Comparison of ENCODE assay signal across 20 cellular contexts in the genomic region with DNA sequence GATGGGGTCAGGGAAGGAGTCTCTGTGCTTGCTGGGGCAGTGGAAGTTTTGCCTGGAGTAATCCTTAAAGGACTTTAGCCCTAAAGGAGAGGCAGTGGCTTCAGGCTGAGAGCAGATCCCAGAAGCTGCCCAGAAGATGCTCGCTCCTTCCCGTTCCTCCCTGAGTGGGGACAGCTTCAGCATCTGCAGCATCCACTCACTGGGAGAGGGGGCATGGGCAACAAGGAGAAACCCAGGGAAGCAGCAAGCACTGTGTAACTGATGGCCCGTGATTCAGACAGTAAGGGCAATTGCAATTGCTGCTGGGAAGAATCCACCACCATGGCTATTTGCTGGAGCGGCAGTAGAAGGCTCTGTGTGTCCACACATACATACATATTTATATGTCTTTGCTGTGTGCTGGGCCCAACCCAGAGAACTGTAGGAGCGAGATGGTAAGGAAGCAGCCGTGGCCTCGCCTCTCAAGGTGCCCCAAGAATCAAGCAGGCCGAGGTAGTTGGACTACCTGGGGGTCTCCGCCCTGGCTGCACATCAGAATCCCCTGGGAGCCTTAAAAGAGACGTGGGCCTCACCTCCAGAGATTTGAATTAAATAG. TPM values are rescaled to one million over a fixed set of nuclear protein-coding genes. Genes with fewer than 3 reads are reported as not detected.
A peak's percentile ranks its signal among the peaks of the same experiment; 100 is the strongest.
DNase-seq lines count a peak whose midpoint lies in the region; ATAC-seq and TF ChIP-seq lines count a peak whose summit lies in the region.
"Had no signal": no experiment of that assay in that cellular context is flagged by ENCODE, and none has a peak within 500 bp of the region (broad histone marks: within the 10 kb centered on the region; RNA-seq: fewer than 3 reads in every experiment).

No MANE protein-coding gene starts in this region.

- DNase-seq in cardiac septum (ENCODE audit: low spot score) (peak; percentile 63), left cardiac atrium (no peak), RWPE2 (ENCODE audit: low spot score) (peak; percentile 53), posterior vena cava (ENCODE audit: low spot score) (peak; percentile 55), sciatic nerve (ENCODE audit: low spot score) (peak; percentile 26)
- DNase-seq: 8988T; ACHN; AML-193; Caco-2; Calu3; CD4-positive, alpha-beta T cell; CD8-positive, alpha-beta T cell; DMS79 treated with DMSO at 0.1 percent for 48 hours; GF-D8 had no signal

- peaks cover 14% of the 10 kb centered on the region for H3K4me1 ChIP-seq in RWPE2 (ENCODE audit: insufficient read depth, poor library complexity, severe bottlenecking)
- H3K4me1 ChIP-seq: BLaER1 treated with 17β-estradiol and CSF1 and Interleukin-3, amounts not matched to agents 10 nM and 100 nM had no signal

- H3K27me3 ChIP-seq in RWPE2 (ENCODE audit: insufficient read depth, poor library complexity, severe bottlenecking): no peaks in the 10 kb centered on the region
- H3K27me3 ChIP-seq: BLaER1 treated with 17β-estradiol and CSF1 and Interleukin-3, amounts not matched to agents 10 nM and 100 nM had no signal

- no peaks in the 10 kb centered on the region for H3K36me3 ChIP-seq in RWPE2 (ENCODE audit: low read depth)
- H3K36me3 ChIP-seq: BLaER1 treated with 17β-estradiol and CSF1 and Interleukin-3, amounts not matched to agents 10 nM and 100 nM had no signal

- no peak overlapping the region for H3K4me3 ChIP-seq in RWPE2 (ENCODE audit: severe bottlenecking)
- H3K4me3 ChIP-seq: BLaER1 treated with 17β-estradiol and CSF1 and Interleukin-3, amounts not matched to agents 10 nM and 100 nM had no signal

- H3K27ac ChIP-seq in RWPE2 (ENCODE audit: poor library complexity, severe bottlenecking): no peak overlapping the region
- H3K27ac ChIP-seq: BLaER1 treated with 17β-estradiol and CSF1 and Interleukin-3, amounts not matched to agents 10 nM and 100 nM; C4-2B had no signal

- TF ChIP-seq CTCF in RWPE2 (IDR thresholded peaks at IDR 0.05; ENCODE audit: poor library complexity, severe bottlenecking): no peak

- H3K9me3 ChIP-seq in RWPE2 (ENCODE audit: severe bottlenecking): no peaks in the 10 kb centered on the region
- H3K9me3 ChIP-seq: BLaER1 treated with 17β-estradiol and CSF1 and Interleukin-3, amounts not matched to agents 10 nM and 100 nM; Caco-2 had no signal

- intact Hi-C loops in cardiac septum (cut with DNase I) (no loop called here), left cardiac atrium (cut with DNase I) (no loop called here), posterior vena cava (cut with DNase I) (no loop called here), sciatic nerve (cut with DNase I) (no loop called here)

- ATAC-seq in left cardiac atrium: no peak
- ATAC-seq in RWPE2 (ENCODE audit: low read depth): no peak
- no peak for ATAC-seq in sciatic nerve
- no peak for ATAC-seq in HG03135 (IDR thresholded peaks at IDR 0.05; ENCODE audit: unreplicated experiment)
- no peak for ATAC-seq in HG03457 (IDR thresholded peaks at IDR 0.05; ENCODE audit: unreplicated experiment)
- ATAC-seq in GM19023 (IDR thresholded peaks at IDR 0.05; ENCODE audit: unreplicated experiment): no peak
- ATAC-seq: CD8-positive, alpha-beta T cell had no signal

RNA-seq across cellular contexts. Expression of gene PAQR5, which starts 5.8 kb away (rescaled TPM):
- total RNA-seq in cardiac septum (0.16 TPM), left cardiac atrium (1 to 10 TPM in 1 of 2 donors, under 1 TPM in 1; 0.62 to 1.2 TPM), posterior vena cava (1 to 10 TPM in 1 of 2 donors, under 1 TPM in 1; 0.29 to 1.2 TPM), sciatic nerve (6.5 TPM)
- total RNA-seq: B cell; CD4-positive, alpha-beta T cell; CD8-positive, alpha-beta T cell had no signal
